In the genomic region with DNA sequence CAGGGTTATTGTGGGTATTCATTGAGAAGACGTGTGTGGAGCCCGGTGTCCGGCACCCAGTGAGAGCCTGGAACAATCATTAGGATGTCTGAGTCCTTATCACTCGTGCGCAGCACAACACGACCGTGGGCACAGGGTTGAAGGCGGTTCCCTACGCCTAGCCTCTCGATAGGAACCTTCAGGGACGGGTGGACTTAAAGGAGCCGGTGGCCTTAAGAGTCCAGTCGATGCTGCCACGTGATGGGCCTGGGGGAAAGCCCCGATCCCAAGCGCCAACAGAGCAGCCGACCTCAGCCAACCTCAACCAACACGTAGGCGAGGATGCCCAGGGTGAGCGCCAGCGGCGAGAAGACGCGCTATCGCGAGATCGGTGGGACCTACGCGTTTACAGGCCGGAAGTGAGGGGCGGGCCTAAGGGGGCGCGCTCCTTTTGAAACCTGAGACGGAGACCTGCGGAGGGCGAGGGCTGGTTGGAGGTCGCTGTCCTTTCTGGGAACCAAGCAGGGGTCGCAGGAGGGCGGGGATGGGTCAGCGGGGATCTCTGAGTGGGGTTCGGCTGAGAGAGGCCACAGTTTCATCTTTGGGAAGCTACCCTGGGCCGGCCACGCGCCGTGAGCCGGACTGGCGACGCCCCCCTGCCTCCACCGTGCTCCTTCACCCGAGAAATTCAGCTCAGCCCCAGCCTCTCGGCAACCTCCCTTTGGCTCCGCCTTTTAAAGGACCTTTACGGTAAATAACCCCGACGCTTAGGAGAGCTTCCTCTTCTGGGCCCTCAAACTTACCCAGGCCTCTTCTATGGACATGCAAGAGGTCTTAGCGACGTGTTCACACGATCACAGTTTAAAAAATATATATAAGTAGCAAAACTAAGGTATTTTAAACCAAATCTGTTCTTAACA, we compare ENCODE assay signal across 9 cellular contexts. TPM values are rescaled to one million over a fixed set of nuclear protein-coding genes. Genes with fewer than 3 reads are reported as not detected.
DNase-seq lines count a peak whose midpoint lies in the region; ATAC-seq and TF ChIP-seq lines count a peak whose summit lies in the region.
"Had no signal": no experiment of that assay in that cellular context is flagged by ENCODE, and none has a peak within 500 bp of the region (broad histone marks: within the 10 kb centered on the region; RNA-seq: fewer than 3 reads in every experiment).

No MANE protein-coding gene starts in this region.

- H3K27ac Mint-ChIP-seq in natural killer cell: peak overlapping the region; percentile 56 to 75
- peak overlapping the region; percentile 73 for H3K27ac Mint-ChIP-seq in stimulated activated memory B cell treated with anti-CD40 and anti-IgM and Interleukin-4, amounts not matched to agents 10 μg/mL and 1 μg/mL and 100 μg/mL, for 72 hours

- peak overlapping the region; percentile 81 for H3K4me3 Mint-ChIP-seq in natural killer cell
- H3K4me3 Mint-ChIP-seq in stimulated activated memory B cell treated with anti-CD40 and anti-IgM and Interleukin-4, amounts not matched to agents 10 μg/mL and 1 μg/mL and 100 μg/mL, for 72 hours: peak overlapping the region; percentile 82

- peaks cover 27 to 28% of the 10 kb centered on the region in 2 donors for H3K27me3 Mint-ChIP-seq in natural killer cell (ENCODE audit: low read depth in 2 of 2)
- H3K27me3 Mint-ChIP-seq in stimulated activated memory B cell treated with anti-CD40 and anti-IgM and Interleukin-4, amounts not matched to agents 10 μg/mL and 1 μg/mL and 100 μg/mL, for 72 hours: no peaks in the 10 kb centered on the region

- ATAC-seq in GM21381 (IDR thresholded peaks at IDR 0.05; ENCODE audit: unreplicated experiment): peak; percentile 91
- peak; percentile 94 to 98 (median 98) for ATAC-seq in natural killer cell
- peak; percentile 98 for ATAC-seq in stimulated activated memory B cell treated with anti-CD40 and anti-IgM and Interleukin-4, amounts not matched to agents 10 μg/mL and 1 μg/mL and 100 μg/mL, for 72 hours

- H3K36me3 ChIP-seq in HUES64 (ENCODE audit: insufficient read depth, low read length): no peaks in the 10 kb centered on the region

- TF ChIP-seq CTCF in natural killer cell (IDR thresholded peaks at IDR 0.05): no peak

- peaks cover 0 to 12% of the 10 kb centered on the region in 2 donors for H3K4me1 Mint-ChIP-seq in natural killer cell
- no peaks in the 10 kb centered on the region for H3K4me1 Mint-ChIP-seq in stimulated activated memory B cell treated with anti-CD40 and anti-IgM and Interleukin-4, amounts not matched to agents 10 μg/mL and 1 μg/mL and 100 μg/mL, for 72 hours

- 0 out of 2 replicates have a peak, but pooled peaks cover 3% of the 10 kb centered on the region for H3K4me1 ChIP-seq in HUES64 (ENCODE audit: insufficient read depth, low read length)

- no peaks in the 10 kb centered on the region for H3K9me3 Mint-ChIP-seq in natural killer cell
- H3K9me3 Mint-ChIP-seq in stimulated activated memory B cell treated with anti-CD40 and anti-IgM and Interleukin-4, amounts not matched to agents 10 μg/mL and 1 μg/mL and 100 μg/mL, for 72 hours: no peaks in the 10 kb centered on the region

- no peaks in the 10 kb centered on the region for H3K9me3 ChIP-seq in HUES64 (ENCODE audit: insufficient read depth, low read depth, low read length)

- H3K36me3 Mint-ChIP-seq in natural killer cell: no peaks in the 10 kb centered on the region
- H3K36me3 Mint-ChIP-seq in stimulated activated memory B cell treated with anti-CD40 and anti-IgM and Interleukin-4, amounts not matched to agents 10 μg/mL and 1 μg/mL and 100 μg/mL, for 72 hours: no peaks in the 10 kb centered on the region

- peak overlapping the region; percentile 74 for H3K4me3 ChIP-seq in HUES64 (ENCODE audit: low read length)

- WGBS in HUES64: 6% methylated on average over 57 of the region's 58 CpGs

- peak overlapping the region; percentile 73 for H3K27ac ChIP-seq in HUES64 (ENCODE audit: low read depth, low read length)

- peak overlapping the region; percentile 76 for H3K9ac ChIP-seq in HUES64 (ENCODE audit: low read depth, low read length)

- DNase-seq in D341Med (ENCODE audit: low spot score) (peak; percentile 90), OCI-M2 (lab: John Stamatoyannopoulos, UW; ENCODE audit: unreplicated experiment) (peak; percentile 65), activated T-helper 1 cell treated with Interleukin-2 at 50 U/mL for 16 hours (ENCODE audit: low read depth) (peak; percentile 73), fibroblast of peridontal ligament (ENCODE audit: extremely low read depth) (peak; percentile 80), natural killer cell (peak; percentile 86)

- intact Hi-C loops in natural killer cell (cut with micrococcal nuclease): no loop called here

- H3K27me3 ChIP-seq in HUES64 (ENCODE audit: insufficient read depth, low read length): peaks cover 43% of the 10 kb centered on the region

RNA-seq across cellular contexts. Expression of gene WNT10A, which starts 28.3 kb away (rescaled TPM):
- polyA plus RNA-seq in HUES64 (2013, experiment 1 of 2): not detected
- polyA plus RNA-seq in HUES64 (2013, experiment 2 of 2): not detected
- total RNA-seq in natural killer cell: 1 to 10 TPM in 2 of 3 donors, under 1 TPM in 1; 0.92 to 2.9 (median 2.9) TPM
- total RNA-seq: subcutaneous adipose tissue had no signal

RNA-seq across cellular contexts. Expression of gene WNT6, which starts 49.4 kb away (rescaled TPM):
- polyA plus RNA-seq in HUES64 (2013, experiment 1 of 2): 0.20 TPM
- polyA plus RNA-seq in HUES64 (2013, experiment 2 of 2): 0.25 TPM
- not detected for total RNA-seq in natural killer cell

RNA-seq across cellular contexts. Expression of gene CDK5R2, which starts 50.5 kb away (rescaled TPM):
- polyA plus RNA-seq in HUES64 (2013, experiment 1 of 2): 0.35 TPM
- polyA plus RNA-seq in HUES64 (2013, experiment 2 of 2): 0.38 TPM
- total RNA-seq in natural killer cell: not detected
- total RNA-seq: subcutaneous adipose tissue had no signal

Comparison
In these comparisons a context has a peak if more than half of its experiments do, and no peak if none do; other contexts are left out.
1. Peak in every context shown above with its lines: DNase-seq, ATAC-seq, H3K4me3 ChIP-seq and H3K27ac ChIP-seq.